2 cellular contexts compared by ENCODE assay signal in the genomic region with DNA sequence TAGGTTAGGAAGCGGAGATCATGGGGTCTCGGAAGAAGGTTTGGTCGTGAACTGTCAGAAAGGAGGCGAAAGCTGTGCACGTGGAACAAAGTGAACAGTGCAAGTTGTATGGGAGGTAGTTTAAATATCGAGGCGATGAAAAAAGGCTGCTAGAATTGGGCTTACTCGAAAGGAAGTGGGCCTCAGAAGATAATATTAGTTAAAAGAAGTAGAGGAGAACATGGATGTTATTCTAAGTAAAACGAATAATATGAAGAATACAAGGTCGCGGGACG.
A peak's percentile ranks its signal among the peaks of the same experiment; 100 is the strongest.
TF ChIP-seq lines count a peak whose summit lies in the region.

No MANE protein-coding gene starts in this region.

TF ChIP-seq in HCT116, 20 proteins besides CTCF, POLR2A, EP300 and RAD21:
- TF ChIP-seq ELF1 (IDR thresholded peaks at IDR 0.05; ENCODE audit: borderline replicate concordance, low read depth): no peak
- no peak for TF ChIP-seq YY1 (IDR thresholded peaks at IDR 0.05; ENCODE audit: extremely low read depth, insufficient replicate concordance, low read depth, low read length)
- no peak for TF ChIP-seq SIN3A (IDR thresholded peaks at IDR 0.05; ENCODE audit: low read depth)
- no peak for TF ChIP-seq CBX3 (IDR thresholded peaks at IDR 0.05; ENCODE audit: low read depth)
- no peak for TF ChIP-seq POLR2AphosphoS5 (IDR thresholded peaks at IDR 0.05; ENCODE audit: low read depth, low read length)
- TF ChIP-seq FOSL1 (IDR thresholded peaks at IDR 0.05; ENCODE audit: low read depth): no peak
- TF ChIP-seq, protein P1, sequence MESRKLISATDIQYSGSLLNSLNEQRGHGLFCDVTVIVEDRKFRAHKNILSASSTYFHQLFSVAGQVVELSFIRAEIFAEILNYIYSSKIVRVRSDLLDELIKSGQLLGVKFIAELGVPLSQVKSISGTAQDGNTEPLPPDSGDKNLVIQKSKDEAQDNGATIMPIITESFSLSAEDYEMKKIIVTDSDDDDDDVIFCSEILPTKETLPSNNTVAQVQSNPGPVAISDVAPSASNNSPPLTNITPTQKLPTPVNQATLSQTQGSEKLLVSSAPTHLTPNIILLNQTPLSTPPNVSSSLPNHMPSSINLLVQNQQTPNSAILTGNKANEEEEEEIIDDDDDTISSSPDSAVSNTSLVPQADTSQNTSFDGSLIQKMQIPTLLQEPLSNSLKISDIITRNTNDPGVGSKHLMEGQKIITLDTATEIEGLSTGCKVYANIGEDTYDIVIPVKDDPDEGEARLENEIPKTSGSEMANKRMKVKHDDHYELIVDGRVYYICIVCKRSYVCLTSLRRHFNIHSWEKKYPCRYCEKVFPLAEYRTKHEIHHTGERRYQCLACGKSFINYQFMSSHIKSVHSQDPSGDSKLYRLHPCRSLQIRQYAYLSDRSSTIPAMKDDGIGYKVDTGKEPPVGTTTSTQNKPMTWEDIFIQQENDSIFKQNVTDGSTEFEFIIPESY (IDR thresholded peaks at IDR 0.05; ENCODE audit: extremely low read depth, insufficient replicate concordance, low read length): no peak
- TF ChIP-seq EZH2 (IDR thresholded peaks at IDR 0.05): no peak
- TF ChIP-seq ZNF274 (IDR thresholded peaks at IDR 0.05; ENCODE audit: low read depth, low read length): no peak
- TF ChIP-seq, protein P2, sequence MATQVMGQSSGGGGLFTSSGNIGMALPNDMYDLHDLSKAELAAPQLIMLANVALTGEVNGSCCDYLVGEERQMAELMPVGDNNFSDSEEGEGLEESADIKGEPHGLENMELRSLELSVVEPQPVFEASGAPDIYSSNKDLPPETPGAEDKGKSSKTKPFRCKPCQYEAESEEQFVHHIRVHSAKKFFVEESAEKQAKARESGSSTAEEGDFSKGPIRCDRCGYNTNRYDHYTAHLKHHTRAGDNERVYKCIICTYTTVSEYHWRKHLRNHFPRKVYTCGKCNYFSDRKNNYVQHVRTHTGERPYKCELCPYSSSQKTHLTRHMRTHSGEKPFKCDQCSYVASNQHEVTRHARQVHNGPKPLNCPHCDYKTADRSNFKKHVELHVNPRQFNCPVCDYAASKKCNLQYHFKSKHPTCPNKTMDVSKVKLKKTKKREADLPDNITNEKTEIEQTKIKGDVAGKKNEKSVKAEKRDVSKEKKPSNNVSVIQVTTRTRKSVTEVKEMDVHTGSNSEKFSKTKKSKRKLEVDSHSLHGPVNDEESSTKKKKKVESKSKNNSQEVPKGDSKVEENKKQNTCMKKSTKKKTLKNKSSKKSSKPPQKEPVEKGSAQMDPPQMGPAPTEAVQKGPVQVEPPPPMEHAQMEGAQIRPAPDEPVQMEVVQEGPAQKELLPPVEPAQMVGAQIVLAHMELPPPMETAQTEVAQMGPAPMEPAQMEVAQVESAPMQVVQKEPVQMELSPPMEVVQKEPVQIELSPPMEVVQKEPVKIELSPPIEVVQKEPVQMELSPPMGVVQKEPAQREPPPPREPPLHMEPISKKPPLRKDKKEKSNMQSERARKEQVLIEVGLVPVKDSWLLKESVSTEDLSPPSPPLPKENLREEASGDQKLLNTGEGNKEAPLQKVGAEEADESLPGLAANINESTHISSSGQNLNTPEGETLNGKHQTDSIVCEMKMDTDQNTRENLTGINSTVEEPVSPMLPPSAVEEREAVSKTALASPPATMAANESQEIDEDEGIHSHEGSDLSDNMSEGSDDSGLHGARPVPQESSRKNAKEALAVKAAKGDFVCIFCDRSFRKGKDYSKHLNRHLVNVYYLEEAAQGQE (IDR thresholded peaks at IDR 0.05; ENCODE audit: low read depth): no peak
- TF ChIP-seq CEBPB (IDR thresholded peaks at IDR 0.05; ENCODE audit: low read depth): no peak
- no peak for TF ChIP-seq EZH2phosphoT487 (IDR thresholded peaks at IDR 0.05; ENCODE audit: borderline replicate concordance)
- no peak for TF ChIP-seq JUND (IDR thresholded peaks at IDR 0.05)
- TF ChIP-seq, protein P3, sequence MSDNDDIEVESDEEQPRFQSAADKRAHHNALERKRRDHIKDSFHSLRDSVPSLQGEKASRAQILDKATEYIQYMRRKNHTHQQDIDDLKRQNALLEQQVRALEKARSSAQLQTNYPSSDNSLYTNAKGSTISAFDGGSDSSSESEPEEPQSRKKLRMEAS (IDR thresholded peaks at IDR 0.05): no peak

TF ChIP-seq in HepG2, 621 proteins besides CTCF, POLR2A, EP300 and RAD21:
- TF ChIP-seq ZNF33B (CRISPR knock-in tag; IDR thresholded peaks at IDR 0.05) (no peak), PLRG1 (conservative IDR thresholded peaks at IDR 0.05) (no peak), TMF1 (CRISPR knock-in tag; IDR thresholded peaks at IDR 0.05; ENCODE audit: low read depth) (0 out of 2 replicates have a peak, but pooled peaks have one; percentile 22), ARID2 (CRISPR knock-in tag; IDR thresholded peaks at IDR 0.05; ENCODE audit: borderline replicate concordance) (peak; percentile 27; the same call in 1 of the 2 replicates)
